In genomic region chr19:821976-822773, GRCh38 we compare ENCODE assay signal across 1 cellular context.
TF ChIP-seq lines count a peak whose summit lies in the region.

No MANE protein-coding gene starts in this region.

TF ChIP-seq in HepG2, 621 proteins besides CTCF, POLR2A, EP300 and RAD21:
- no peak for TF ChIP-seq RFX1 (IDR thresholded peaks at IDR 0.05)
- no peak for TF ChIP-seq ELF4 (CRISPR knock-in tag; IDR thresholded peaks at IDR 0.05; ENCODE audit: borderline replicate concordance)
- no peak for TF ChIP-seq PLRG1 (conservative IDR thresholded peaks at IDR 0.05)
- 0 out of 2 replicates have a peak, but pooled peaks have one; percentile 7 for TF ChIP-seq EZH2 (conservative IDR thresholded peaks at IDR 0.05; ENCODE audit: low read depth, low read length)
